In genomic region chr17:67452681-67453554, GRCh38 we compare ENCODE assay signal across 11 cellular contexts.
A peak's percentile ranks its signal among the peaks of the same experiment; 100 is the strongest.
DNase-seq lines count a peak whose midpoint lies in the region; ATAC-seq and TF ChIP-seq lines count a peak whose summit lies in the region.
"Had no signal": no experiment of that assay in that cellular context is flagged by ENCODE, and none has a peak within 500 bp of the region (broad histone marks: within the 10 kb centered on the region; RNA-seq: fewer than 3 reads in every experiment).

No MANE protein-coding gene starts in this region.

- H3K4me1 Mint-ChIP-seq in CD8-positive, alpha-beta T cell (ENCODE audit: low read depth) = peaks cover 93% of the 10 kb centered on the region
- peaks cover 95 to 100% (median 96%) of the 10 kb centered on the region in 3 donors for H3K4me1 Mint-ChIP-seq in T-cell

- H3K27me3 Mint-ChIP-seq in CD8-positive, alpha-beta T cell (ENCODE audit: low read depth) = no peaks in the 10 kb centered on the region
- H3K27me3 Mint-ChIP-seq in T-cell = no peaks in the 10 kb centered on the region

- H3K9me3 Mint-ChIP-seq in CD8-positive, alpha-beta T cell = peaks cover 1% of the 10 kb centered on the region
- H3K9me3 Mint-ChIP-seq in T-cell = peaks cover under 1 to 2% (median 1%) of the 10 kb centered on the region in 3 donors

- peak overlapping the region; percentile 77 for H3K4me3 Mint-ChIP-seq in CD8-positive, alpha-beta T cell
- H3K4me3 Mint-ChIP-seq in T-cell = peak overlapping the region; percentile 54 to 65 (median 62)

- no peaks in the 10 kb centered on the region for H3K27me3 ChIP-seq in CD8-positive, alpha-beta T cell (ENCODE audit: insufficient read depth, low read length)
- H3K27me3 ChIP-seq: brain microvascular endothelial cell had no signal

- POLR2A ChIA-PET in CD8-positive, alpha-beta T cell (lab: Charles Lee) = interaction anchor here (0.8 to 5.1 kb wide), 14 partner anchors 8 to 75 kb away, joined by 3 to 67 read pairs (median 6); partner anchors contain the start of gene PITPNC1
- POLR2A ChIA-PET in T-cell (lab: Charles Lee) = interaction anchor here (0.5 to 2.3 kb wide), 8 partner anchors 10 to 819 kb away, joined by 3 to 11 read pairs (median 3); no protein-coding TSS in a partner anchor

- H3K27ac Mint-ChIP-seq in CD8-positive, alpha-beta T cell = peak overlapping the region; percentile 97
- peak overlapping the region; percentile 97 to 98 for H3K27ac Mint-ChIP-seq in T-cell

- peaks cover 6% of the 10 kb centered on the region for H3K36me3 Mint-ChIP-seq in CD8-positive, alpha-beta T cell
- H3K36me3 Mint-ChIP-seq in T-cell = peaks cover 8% of the 10 kb centered on the region

- DNase-seq in CD8-positive, alpha-beta T cell = peak in 2 of 7 experiments; percentile 50 to 56
- peak in 9 of 34 experiments; percentile 15 to 47 (median 35) for DNase-seq in T-cell
- peak; percentile 19 for DNase-seq in left lobe of liver (ENCODE audit: low spot score)
- DNase-seq in middle frontal gyrus (ENCODE audit: extremely low spot score, low spot score) = no peak
- DNase-seq in stimulated activated CD8-positive, alpha-beta memory T cell treated with anti-CD3 and anti-CD28 coated beads, Interleukin-4, amount 100 ng/mL, for 48 hours = no peak
- no peak for DNase-seq in NCI-H2171 treated with DMSO at 0.1 percent for 48 hours (lab: John Stamatoyannopoulos, UW)
- DNase-seq in NCI-H2196 treated with DMSO at 0.1 percent for 48 hours (lab: John Stamatoyannopoulos, UW; ENCODE audit: unreplicated experiment) = no peak
- DNase-seq: brain microvascular endothelial cell had no signal

- no peaks in the 10 kb centered on the region for H3K36me3 ChIP-seq in CD8-positive, alpha-beta T cell (ENCODE audit: insufficient read depth, low read length)
- H3K36me3 ChIP-seq: brain microvascular endothelial cell had no signal

- H3K9me3 ChIP-seq in CD8-positive, alpha-beta T cell (ENCODE audit: low read length) = no peaks in the 10 kb centered on the region

- H3K27ac ChIP-seq in CD8-positive, alpha-beta T cell (ENCODE audit: low read depth, low read length) = peak overlapping the region; percentile 59
- H3K27ac ChIP-seq: brain microvascular endothelial cell had no signal

- peaks cover 91% of the 10 kb centered on the region for H3K4me1 ChIP-seq in CD8-positive, alpha-beta T cell (ENCODE audit: insufficient read depth, low read length)

- no peak for TF ChIP-seq CTCF in CD8-positive, alpha-beta T cell (IDR thresholded peaks at IDR 0.05)

- H3K4me3 ChIP-seq in CD8-positive, alpha-beta T cell (ENCODE audit: low read depth, low read length) = peak overlapping the region; percentile 15
- H3K4me3 ChIP-seq: lung had no signal

- intact Hi-C loops in CD8-positive, alpha-beta T cell (cut with DNase I, micrococcal nuclease) = loop anchor here (1.0 to 2.0 kb wide), 2 partner anchors 18 to 22 kb away; no protein-coding TSS in a partner anchor

- CTCF ChIA-PET in CD8-positive, alpha-beta T cell (lab: Charles Lee) = interaction anchor here (0.9 to 12.8 kb wide), 9 partner anchors 8 to 78 kb away, joined by 3 to 84 read pairs (median 5); no protein-coding TSS in a partner anchor
- CTCF ChIA-PET in T-cell (lab: Charles Lee) = interaction anchor here (0.6 to 1.9 kb wide), 10 partner anchors 10 to 74 kb away, joined by 3 to 16 read pairs (median 4); no protein-coding TSS in a partner anchor

- ATAC-seq in CD8-positive, alpha-beta T cell = peak; percentile 79
- ATAC-seq in GM21528 (IDR thresholded peaks at IDR 0.05; ENCODE audit: low FRiP score, unreplicated experiment) (peak; percentile 59), T-cell (replicated peaks in 1 of 4) (peak; percentile 92 to 95 (median 94)), left lobe of liver (no peak)
- ATAC-seq: right cardiac atrium had no signal
